ENCODE assay signal across 1 cellular context in genomic region chr5:114658179-114658578, GRCh38.
TF ChIP-seq lines count a peak whose summit lies in the region.

No MANE protein-coding gene starts in this region.

TF ChIP-seq in GM23338, 12 proteins besides CTCF, POLR2A, EP300 and RAD21 (continued from another document):
- TF ChIP-seq ETS1 (IDR thresholded peaks at IDR 0.05) (no peak), EZH2phosphoT487 (IDR thresholded peaks at IDR 0.05; ENCODE audit: unreplicated experiment) (no peak), ZNF462 (CRISPR knock-in tag; IDR thresholded peaks at IDR 0.05) (no peak), ZNF331 (CRISPR knock-in tag; IDR thresholded peaks at IDR 0.05; ENCODE audit: low read depth) (no peak), CREB1 (CRISPR knock-in tag; IDR thresholded peaks at IDR 0.05; ENCODE audit: low read depth) (no peak), POLR2AphosphoS5 (IDR thresholded peaks at IDR 0.05; ENCODE audit: low read depth) (no peak), STAT1 (IDR thresholded peaks at IDR 0.05; ENCODE audit: unreplicated experiment) (no peak), JUNB (IDR thresholded peaks at IDR 0.05; ENCODE audit: unreplicated experiment) (no peak)
